In genomic region chr3:64248247-64248646, GRCh38 we compare ENCODE assay signal across 1 cellular context.
A peak's percentile ranks its signal among the peaks of the same experiment; 100 is the strongest.
TF ChIP-seq lines count a peak whose summit lies in the region.

No MANE protein-coding gene starts in this region.

TF ChIP-seq in HepG2, 621 proteins besides CTCF, POLR2A, EP300 and RAD21 (continued from another document and continues in another):
- TF ChIP-seq ZNF318 (CRISPR knock-in tag; IDR thresholded peaks at IDR 0.05) (no peak), AHDC1 (CRISPR knock-in tag; IDR thresholded peaks at IDR 0.05; ENCODE audit: borderline replicate concordance) (peak; percentile 51; the same call in 1 of the 2 replicates), NFIC (IDR thresholded peaks at IDR 0.05; ENCODE audit: low read length) (peak; percentile 65), NR2C2 (CRISPR knock-in tag; IDR thresholded peaks at IDR 0.05; ENCODE audit: borderline replicate concordance) (no peak), ZNF432 (CRISPR knock-in tag; IDR thresholded peaks at IDR 0.05; ENCODE audit: borderline replicate concordance) (no peak), TBX2 (CRISPR knock-in tag; IDR thresholded peaks at IDR 0.05; ENCODE audit: borderline replicate concordance) (peak; percentile 62), ZNF331 (CRISPR knock-in tag; IDR thresholded peaks at IDR 0.05) (0 out of 2 replicates have a peak, but pooled peaks have one; percentile 17), CREM (IDR thresholded peaks at IDR 0.05) (peak; percentile 60; the same call in 1 of the 2 replicates), CREM (CRISPR knock-in tag; IDR thresholded peaks at IDR 0.05) (no peak), TCF12 (IDR thresholded peaks at IDR 0.05) (no peak), TCF12 (CRISPR knock-in tag; IDR thresholded peaks at IDR 0.05) (no peak), ZNF10 (CRISPR knock-in tag; IDR thresholded peaks at IDR 0.05; ENCODE audit: borderline replicate concordance, low read depth) (no peak), NCOR1 (IDR thresholded peaks at IDR 0.05; ENCODE audit: borderline replicate concordance, low read length) (peak; percentile 56; the same call in 1 of the 2 replicates), BHLHE40 (IDR thresholded peaks at IDR 0.05; ENCODE audit: low read length) (no peak), ZEB1 (IDR thresholded peaks at IDR 0.05; ENCODE audit: insufficient replicate concordance, low read depth) (peak; percentile 33), SIX1 (CRISPR knock-in tag; IDR thresholded peaks at IDR 0.05; ENCODE audit: borderline replicate concordance) (0 out of 2 replicates have a peak, but pooled peaks have one; percentile 6), HOXD1 (CRISPR knock-in tag; IDR thresholded peaks at IDR 0.05) (peak; percentile 73; the same call in 1 of the 2 replicates), RFX5 (IDR thresholded peaks at IDR 0.05; ENCODE audit: low read depth, low read length) (no peak), PAXIP1 (CRISPR knock-in tag; conservative IDR thresholded peaks at IDR 0.05) (peak; percentile 85), HHEX (CRISPR knock-in tag; IDR thresholded peaks at IDR 0.05) (0 out of 2 replicates have a peak, but pooled peaks have one; percentile 25), ARID5B (CRISPR knock-in tag; IDR thresholded peaks at IDR 0.05) (peak; percentile 60), ZNF343 (CRISPR knock-in tag; IDR thresholded peaks at IDR 0.05) (no peak), DMTF1 (CRISPR knock-in tag; IDR thresholded peaks at IDR 0.05) (no peak), PCBP1 (IDR thresholded peaks at IDR 0.05; ENCODE audit: borderline replicate concordance, low read depth, low read length) (no peak), LCORL (IDR thresholded peaks at IDR 0.05) (0 out of 2 replicates have a peak, but pooled peaks have one; percentile 31), LCORL (CRISPR knock-in tag; IDR thresholded peaks at IDR 0.05) (no peak), ZMYM4 (CRISPR knock-in tag; IDR thresholded peaks at IDR 0.05) (peak; percentile 52; the same call in 1 of the 2 replicates), NR2F6 (IDR thresholded peaks at IDR 0.05) (peak; percentile 57), NR2F6 (CRISPR knock-in tag; IDR thresholded peaks at IDR 0.05) (peak; percentile 50; the same call in 1 of the 2 replicates), ISL2 (CRISPR knock-in tag; IDR thresholded peaks at IDR 0.05) (peak; percentile 71), ZMYM3 (CRISPR knock-in tag; IDR thresholded peaks at IDR 0.05) (no peak), NR2F2 (IDR thresholded peaks at IDR 0.05; ENCODE audit: borderline replicate concordance, low read depth) (peak; percentile 80), NBN (conservative IDR thresholded peaks at IDR 0.05) (no peak), TCF7 (IDR thresholded peaks at IDR 0.05; ENCODE audit: low read depth) (peak; percentile 83), TCF7L2 (IDR thresholded peaks at IDR 0.05; ENCODE audit: low read depth, low read length) (peak; percentile 67; the same call in 1 of the 2 replicates), ZNF317 (CRISPR knock-in tag; IDR thresholded peaks at IDR 0.05) (no peak), HDAC2 (CRISPR knock-in tag; IDR thresholded peaks at IDR 0.05) (peak; percentile 24; the same call in 1 of the 2 replicates), MIXL1 (CRISPR knock-in tag; IDR thresholded peaks at IDR 0.05) (peak; percentile 82)
